9 cellular contexts compared by ENCODE assay signal in the genomic region with DNA sequence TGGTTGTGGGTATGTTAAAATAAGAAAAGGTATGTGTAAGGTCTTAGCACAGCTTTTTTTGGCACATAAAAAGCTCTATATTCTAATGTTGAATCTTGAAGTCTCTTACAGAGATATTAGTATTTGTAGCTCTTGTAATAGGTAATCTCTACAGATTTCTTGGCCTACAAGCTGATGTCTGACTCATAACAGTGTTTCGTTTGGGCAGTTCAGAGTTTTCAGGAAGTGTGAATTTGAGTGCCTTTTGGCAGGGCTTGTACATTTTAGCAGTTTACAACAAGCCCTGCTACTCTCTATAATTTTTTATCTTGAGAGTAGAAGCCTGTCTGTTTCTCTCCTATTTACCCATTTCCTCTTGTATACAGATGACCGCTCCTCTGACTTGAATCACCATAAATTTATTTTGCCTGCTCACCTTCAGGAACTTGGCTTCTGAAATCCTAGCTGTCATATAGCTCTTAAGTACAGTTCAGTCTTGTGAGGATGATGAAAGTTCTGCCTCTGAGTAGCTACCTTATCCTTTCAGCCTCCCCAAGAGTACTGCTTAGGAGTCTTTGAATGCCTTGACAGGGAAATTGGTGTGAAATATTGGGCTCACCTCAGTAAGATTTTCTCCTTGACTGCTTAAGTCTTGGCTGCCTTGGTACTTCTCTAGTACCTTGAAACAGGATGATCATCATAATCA.
A peak's percentile ranks its signal among the peaks of the same experiment; 100 is the strongest.
DNase-seq lines count a peak whose midpoint lies in the region; ATAC-seq and TF ChIP-seq lines count a peak whose summit lies in the region.
"Had no signal": no experiment of that assay in that cellular context is flagged by ENCODE, and none has a peak within 500 bp of the region (broad histone marks: within the 10 kb centered on the region; RNA-seq: fewer than 3 reads in every experiment).

No MANE protein-coding gene starts in this region.

- H3K4me3 Mint-ChIP-seq in activated CD8-positive, alpha-beta T cell treated with anti-CD3 and anti-CD28 coated beads for 36 hours: no peak overlapping the region

- H3K4me1 ChIP-seq in heart left ventricle (peaks cover 0 to 13% (median 3%) of the 10 kb centered on the region in 12 donors), mesendoderm (ENCODE audit: control insufficient read depth, low read depth, low read length) (no peaks in the 10 kb centered on the region)

- no peaks in the 10 kb centered on the region for H3K9me3 Mint-ChIP-seq in activated CD8-positive, alpha-beta T cell treated with anti-CD3 and anti-CD28 coated beads for 36 hours

- H3K27ac ChIP-seq in heart left ventricle: peak overlapping the region in 1 of 12 donors; percentile 14
- H3K27ac ChIP-seq in mesendoderm (ENCODE audit: low read depth, low read length): no peak overlapping the region

- no peak overlapping the region for H3K18ac ChIP-seq in mesendoderm (ENCODE audit: low read length)

- H4K8ac ChIP-seq in mesendoderm (ENCODE audit: low read depth, low read length): no peak overlapping the region

- no peak for TF ChIP-seq CTCF in heart left ventricle (IDR thresholded peaks at IDR 0.05)
- no peak for TF ChIP-seq CTCF in activated CD8-positive, alpha-beta T cell treated with anti-CD3 and anti-CD28 coated beads for 36 hours (IDR thresholded peaks at IDR 0.05)

- H3K56ac ChIP-seq in mesendoderm (ENCODE audit: low read length): no peak overlapping the region

- intact Hi-C loops in heart left ventricle (cut with DNase I): no loop called here
- intact Hi-C loops in activated CD8-positive, alpha-beta T cell treated with anti-CD3 and anti-CD28 coated beads for 36 hours (cut with micrococcal nuclease): no loop called here

- H3K23ac ChIP-seq in mesendoderm (ENCODE audit: low read length): no peak overlapping the region

- no peaks in the 10 kb centered on the region for H3K36me3 ChIP-seq in heart left ventricle
- no peaks in the 10 kb centered on the region for H3K36me3 ChIP-seq in mesendoderm (ENCODE audit: control insufficient read depth, insufficient read depth, low read length)

- H3K9ac ChIP-seq in mesendoderm (ENCODE audit: low read length): no peak overlapping the region

- no peaks in the 10 kb centered on the region for H3K27me3 ChIP-seq in heart left ventricle
- no peaks in the 10 kb centered on the region for H3K27me3 ChIP-seq in mesendoderm (ENCODE audit: insufficient read depth, low read length, poor library complexity)

- POLR2A ChIA-PET in activated CD8-positive, alpha-beta T cell treated with anti-CD3 and anti-CD28 coated beads for 36 hours (lab: Charles Lee): no interaction called here

- no peak overlapping the region for H2AK5ac ChIP-seq in mesendoderm (ENCODE audit: low read length)

- no peaks in the 10 kb centered on the region for H3K79me2 ChIP-seq in mesendoderm (ENCODE audit: control insufficient read depth, insufficient read depth, low read length)

- 31 to 46% (median 37%) methylated on average over 2 of the region's 2 CpGs for WGBS in heart left ventricle, 4 donors
- no CpG with 5 or more reads among the region's 2 CpGs for WGBS in mesendoderm (ENCODE audit: extremely low coverage, insufficient coverage, low lambda C conversion rate)

- CTCF ChIA-PET in activated CD8-positive, alpha-beta T cell treated with anti-CD3 and anti-CD28 coated beads for 36 hours (lab: Charles Lee): no interaction called here

- H3K27me3 Mint-ChIP-seq in activated CD8-positive, alpha-beta T cell treated with anti-CD3 and anti-CD28 coated beads for 36 hours: no peaks in the 10 kb centered on the region

- no peaks in the 10 kb centered on the region for H3K4me1 Mint-ChIP-seq in activated CD8-positive, alpha-beta T cell treated with anti-CD3 and anti-CD28 coated beads for 36 hours (ENCODE audit: low read depth)

- H2BK5ac ChIP-seq in mesendoderm (ENCODE audit: low read length): no peak overlapping the region

- H3K4ac ChIP-seq in mesendoderm (ENCODE audit: low read depth, low read length): no peak overlapping the region

- ATAC-seq in GM18498 (IDR thresholded peaks at IDR 0.05; ENCODE audit: unreplicated experiment) (peak; percentile 97), GM21576 (IDR thresholded peaks at IDR 0.05; ENCODE audit: unreplicated experiment) (peak; percentile 98), HG03558 (IDR thresholded peaks at IDR 0.05; ENCODE audit: extremely low read depth, unreplicated experiment) (peak; percentile 98), heart left ventricle (peak in 3 of 4 donors; percentile 55 to 69 (median 58))
- ATAC-seq in activated CD8-positive, alpha-beta T cell treated with anti-CD3 and anti-CD28 coated beads for 36 hours: no peak
- ATAC-seq: K562 had no signal

- H3K36me3 Mint-ChIP-seq in activated CD8-positive, alpha-beta T cell treated with anti-CD3 and anti-CD28 coated beads for 36 hours (ENCODE audit: low read depth): no peaks in the 10 kb centered on the region

- H4K5ac ChIP-seq in mesendoderm (ENCODE audit: low read length): no peak overlapping the region

- no peaks in the 10 kb centered on the region for H3K79me1 ChIP-seq in mesendoderm (ENCODE audit: low read length)

- H3K4me3 ChIP-seq in heart left ventricle (no peak overlapping the region), mesendoderm (ENCODE audit: low read length) (no peak overlapping the region)
- H3K4me3 ChIP-seq: K562 had no signal

- DNase-seq in heart left ventricle (no peak), mesendoderm (no peak), COR-L47 (lab: John Stamatoyannopoulos, UW) (no peak)
- no peak for DNase-seq in stimulated activated naive CD4-positive, alpha-beta T cell treated with Interleukin-2 at 50 U/mL for 16 hours (lab: John Stamatoyannopoulos, UW)
- DNase-seq in activated CD8-positive, alpha-beta T cell treated with anti-CD3 and anti-CD28 coated beads for 36 hours: no peak

- no peaks in the 10 kb centered on the region for H3K9me3 ChIP-seq in heart left ventricle

- H3K4me2 ChIP-seq in mesendoderm (ENCODE audit: low read length): no peak overlapping the region

- H2BK15ac ChIP-seq in mesendoderm (replicated peaks; ENCODE audit: low read depth): no peak overlapping the region

- no peak overlapping the region for H3K27ac Mint-ChIP-seq in activated CD8-positive, alpha-beta T cell treated with anti-CD3 and anti-CD28 coated beads for 36 hours

- H2BK120ac ChIP-seq in mesendoderm (ENCODE audit: low read depth, low read length): no peak overlapping the region

- TF ChIP-seq POLR2A in heart left ventricle (IDR thresholded peaks at IDR 0.05): no peak
